ENCODE assay signal across 1 cellular context in genomic region chr20:3420211-3420707, GRCh38.
TF ChIP-seq lines count a peak whose summit lies in the region.

No MANE protein-coding gene starts in this region.

TF ChIP-seq in HepG2, 621 proteins besides CTCF, POLR2A, EP300 and RAD21 (continues in another document):
- TF ChIP-seq NFE2L2 (IDR thresholded peaks at IDR 0.05; ENCODE audit: low read length) (no peak), BCL3 (CRISPR knock-in tag; IDR thresholded peaks at IDR 0.05) (no peak), RFXAP (CRISPR knock-in tag; IDR thresholded peaks at IDR 0.05; ENCODE audit: borderline replicate concordance) (no peak), CENPT (CRISPR knock-in tag; IDR thresholded peaks at IDR 0.05; ENCODE audit: low read depth) (no peak), CEBPG (CRISPR knock-in tag; IDR thresholded peaks at IDR 0.05) (0 out of 2 replicates have a peak, but pooled peaks have one; percentile 11), NFKB2 (CRISPR knock-in tag; IDR thresholded peaks at IDR 0.05; ENCODE audit: borderline replicate concordance) (no peak), ZNF275 (CRISPR knock-in tag; IDR thresholded peaks at IDR 0.05; ENCODE audit: borderline replicate concordance) (no peak), ZNF234 (CRISPR knock-in tag; conservative IDR thresholded peaks at IDR 0.05) (no peak), RBFOX2 (IDR thresholded peaks at IDR 0.05; ENCODE audit: low read depth, low read length) (no peak), FOXC1 (CRISPR knock-in tag; IDR thresholded peaks at IDR 0.05; ENCODE audit: borderline replicate concordance) (no peak), HHEX (CRISPR knock-in tag; IDR thresholded peaks at IDR 0.05) (no peak), XRCC5 (optimal IDR thresholded peaks at IDR 0.05; ENCODE audit: low read length) (no peak), ZMYM4 (CRISPR knock-in tag; IDR thresholded peaks at IDR 0.05) (no peak), ZNF644 (CRISPR knock-in tag; IDR thresholded peaks at IDR 0.05; ENCODE audit: low read depth) (peak; percentile 60; the same call in 1 of the 2 replicates), DZIP1 (CRISPR knock-in tag; IDR thresholded peaks at IDR 0.05) (no peak), ZNF501 (CRISPR knock-in tag; IDR thresholded peaks at IDR 0.05) (peak; percentile 27; the same call in 1 of the 2 replicates), REL (CRISPR knock-in tag; conservative IDR thresholded peaks at IDR 0.05) (no peak), DPF2 (CRISPR knock-in tag; IDR thresholded peaks at IDR 0.05; ENCODE audit: borderline replicate concordance, low read depth) (no peak), ZNF44 (CRISPR knock-in tag; IDR thresholded peaks at IDR 0.05) (no peak), ZNF609 (CRISPR knock-in tag; IDR thresholded peaks at IDR 0.05; ENCODE audit: borderline replicate concordance) (no peak), PHF21A (CRISPR knock-in tag; IDR thresholded peaks at IDR 0.05) (no peak), NFE2 (CRISPR knock-in tag; IDR thresholded peaks at IDR 0.05) (no peak), ZSCAN20 (CRISPR knock-in tag; IDR thresholded peaks at IDR 0.05; ENCODE audit: borderline replicate concordance) (no peak), ZNF451 (CRISPR knock-in tag; IDR thresholded peaks at IDR 0.05) (no peak), ZNF7 (CRISPR knock-in tag; IDR thresholded peaks at IDR 0.05) (no peak)
- TF ChIP-seq, protein P1, sequence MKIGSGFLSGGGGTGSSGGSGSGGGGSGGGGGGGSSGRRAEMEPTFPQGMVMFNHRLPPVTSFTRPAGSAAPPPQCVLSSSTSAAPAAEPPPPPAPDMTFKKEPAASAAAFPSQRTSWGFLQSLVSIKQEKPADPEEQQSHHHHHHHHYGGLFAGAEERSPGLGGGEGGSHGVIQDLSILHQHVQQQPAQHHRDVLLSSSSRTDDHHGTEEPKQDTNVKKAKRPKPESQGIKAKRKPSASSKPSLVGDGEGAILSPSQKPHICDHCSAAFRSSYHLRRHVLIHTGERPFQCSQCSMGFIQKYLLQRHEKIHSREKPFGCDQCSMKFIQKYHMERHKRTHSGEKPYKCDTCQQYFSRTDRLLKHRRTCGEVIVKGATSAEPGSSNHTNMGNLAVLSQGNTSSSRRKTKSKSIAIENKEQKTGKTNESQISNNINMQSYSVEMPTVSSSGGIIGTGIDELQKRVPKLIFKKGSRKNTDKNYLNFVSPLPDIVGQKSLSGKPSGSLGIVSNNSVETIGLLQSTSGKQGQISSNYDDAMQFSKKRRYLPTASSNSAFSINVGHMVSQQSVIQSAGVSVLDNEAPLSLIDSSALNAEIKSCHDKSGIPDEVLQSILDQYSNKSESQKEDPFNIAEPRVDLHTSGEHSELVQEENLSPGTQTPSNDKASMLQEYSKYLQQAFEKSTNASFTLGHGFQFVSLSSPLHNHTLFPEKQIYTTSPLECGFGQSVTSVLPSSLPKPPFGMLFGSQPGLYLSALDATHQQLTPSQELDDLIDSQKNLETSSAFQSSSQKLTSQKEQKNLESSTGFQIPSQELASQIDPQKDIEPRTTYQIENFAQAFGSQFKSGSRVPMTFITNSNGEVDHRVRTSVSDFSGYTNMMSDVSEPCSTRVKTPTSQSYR (CRISPR knock-in tag; IDR thresholded peaks at IDR 0.05; ENCODE audit: borderline replicate concordance): no peak
- TF ChIP-seq, protein P2, sequence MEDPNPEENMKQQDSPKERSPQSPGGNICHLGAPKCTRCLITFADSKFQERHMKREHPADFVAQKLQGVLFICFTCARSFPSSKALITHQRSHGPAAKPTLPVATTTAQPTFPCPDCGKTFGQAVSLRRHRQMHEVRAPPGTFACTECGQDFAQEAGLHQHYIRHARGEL (CRISPR knock-in tag; IDR thresholded peaks at IDR 0.05): no peak
- TF ChIP-seq, protein P3, sequence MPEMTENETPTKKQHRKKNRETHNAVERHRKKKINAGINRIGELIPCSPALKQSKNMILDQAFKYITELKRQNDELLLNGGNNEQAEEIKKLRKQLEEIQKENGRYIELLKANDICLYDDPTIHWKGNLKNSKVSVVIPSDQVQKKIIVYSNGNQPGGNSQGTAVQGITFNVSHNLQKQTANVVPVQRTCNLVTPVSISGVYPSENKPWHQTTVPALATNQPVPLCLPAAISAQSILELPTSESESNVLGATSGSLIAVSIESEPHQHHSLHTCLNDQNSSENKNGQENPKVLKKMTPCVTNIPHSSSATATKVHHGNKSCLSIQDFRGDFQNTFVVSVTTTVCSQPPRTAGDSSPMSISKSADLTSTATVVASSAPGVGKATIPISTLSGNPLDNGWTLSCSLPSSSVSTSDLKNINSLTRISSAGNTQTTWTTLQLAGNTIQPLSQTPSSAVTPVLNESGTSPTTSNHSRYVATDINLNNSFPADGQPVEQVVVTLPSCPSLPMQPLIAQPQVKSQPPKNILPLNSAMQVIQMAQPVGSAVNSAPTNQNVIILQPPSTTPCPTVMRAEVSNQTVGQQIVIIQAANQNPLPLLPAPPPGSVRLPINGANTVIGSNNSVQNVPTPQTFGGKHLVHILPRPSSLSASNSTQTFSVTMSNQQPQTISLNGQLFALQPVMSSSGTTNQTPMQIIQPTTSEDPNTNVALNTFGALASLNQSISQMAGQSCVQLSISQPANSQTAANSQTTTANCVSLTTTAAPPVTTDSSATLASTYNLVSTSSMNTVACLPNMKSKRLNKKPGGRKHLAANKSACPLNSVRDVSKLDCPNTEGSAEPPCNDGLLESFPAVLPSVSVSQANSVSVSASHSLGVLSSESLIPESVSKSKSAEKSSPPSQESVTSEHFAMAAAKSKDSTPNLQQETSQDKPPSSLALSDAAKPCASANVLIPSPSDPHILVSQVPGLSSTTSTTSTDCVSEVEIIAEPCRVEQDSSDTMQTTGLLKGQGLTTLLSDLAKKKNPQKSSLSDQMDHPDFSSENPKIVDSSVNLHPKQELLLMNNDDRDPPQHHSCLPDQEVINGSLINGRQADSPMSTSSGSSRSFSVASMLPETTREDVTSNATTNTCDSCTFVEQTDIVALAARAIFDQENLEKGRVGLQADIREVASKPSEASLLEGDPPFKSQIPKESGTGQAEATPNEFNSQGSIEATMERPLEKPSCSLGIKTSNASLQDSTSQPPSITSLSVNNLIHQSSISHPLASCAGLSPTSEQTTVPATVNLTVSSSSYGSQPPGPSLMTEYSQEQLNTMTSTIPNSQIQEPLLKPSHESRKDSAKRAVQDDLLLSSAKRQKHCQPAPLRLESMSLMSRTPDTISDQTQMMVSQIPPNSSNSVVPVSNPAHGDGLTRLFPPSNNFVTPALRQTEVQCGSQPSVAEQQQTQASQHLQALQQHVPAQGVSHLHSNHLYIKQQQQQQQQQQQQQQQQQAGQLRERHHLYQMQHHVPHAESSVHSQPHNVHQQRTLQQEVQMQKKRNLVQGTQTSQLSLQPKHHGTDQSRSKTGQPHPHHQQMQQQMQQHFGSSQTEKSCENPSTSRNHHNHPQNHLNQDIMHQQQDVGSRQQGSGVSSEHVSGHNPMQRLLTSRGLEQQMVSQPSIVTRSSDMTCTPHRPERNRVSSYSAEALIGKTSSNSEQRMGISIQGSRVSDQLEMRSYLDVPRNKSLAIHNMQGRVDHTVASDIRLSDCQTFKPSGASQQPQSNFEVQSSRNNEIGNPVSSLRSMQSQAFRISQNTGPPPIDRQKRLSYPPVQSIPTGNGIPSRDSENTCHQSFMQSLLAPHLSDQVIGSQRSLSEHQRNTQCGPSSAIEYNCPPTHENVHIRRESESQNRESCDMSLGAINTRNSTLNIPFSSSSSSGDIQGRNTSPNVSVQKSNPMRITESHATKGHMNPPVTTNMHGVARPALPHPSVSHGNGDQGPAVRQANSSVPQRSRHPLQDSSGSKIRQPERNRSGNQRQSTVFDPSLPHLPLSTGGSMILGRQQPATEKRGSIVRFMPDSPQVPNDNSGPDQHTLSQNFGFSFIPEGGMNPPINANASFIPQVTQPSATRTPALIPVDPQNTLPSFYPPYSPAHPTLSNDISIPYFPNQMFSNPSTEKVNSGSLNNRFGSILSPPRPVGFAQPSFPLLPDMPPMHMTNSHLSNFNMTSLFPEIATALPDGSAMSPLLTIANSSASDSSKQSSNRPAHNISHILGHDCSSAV (CRISPR knock-in tag; IDR thresholded peaks at IDR 0.05; ENCODE audit: borderline replicate concordance): no peak
- TF ChIP-seq, protein P4, sequence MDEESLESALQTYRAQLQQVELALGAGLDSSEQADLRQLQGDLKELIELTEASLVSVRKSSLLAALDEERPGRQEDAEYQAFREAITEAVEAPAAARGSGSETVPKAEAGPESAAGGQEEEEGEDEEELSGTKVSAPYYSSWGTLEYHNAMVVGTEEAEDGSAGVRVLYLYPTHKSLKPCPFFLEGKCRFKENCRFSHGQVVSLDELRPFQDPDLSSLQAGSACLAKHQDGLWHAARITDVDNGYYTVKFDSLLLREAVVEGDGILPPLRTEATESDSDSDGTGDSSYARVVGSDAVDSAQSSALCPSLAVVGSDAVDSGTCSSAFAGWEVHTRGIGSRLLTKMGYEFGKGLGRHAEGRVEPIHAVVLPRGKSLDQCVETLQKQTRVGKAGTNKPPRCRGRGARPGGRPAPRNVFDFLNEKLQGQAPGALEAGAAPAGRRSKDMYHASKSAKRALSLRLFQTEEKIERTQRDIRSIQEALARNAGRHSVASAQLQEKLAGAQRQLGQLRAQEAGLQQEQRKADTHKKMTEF (CRISPR knock-in tag; IDR thresholded peaks at IDR 0.05): no peak
